1 cellular context compared by ENCODE assay signal in genomic region chr9:21559402-21560280, GRCh38.
TF ChIP-seq lines count a peak whose summit lies in the region.

No MANE protein-coding gene starts in this region.

TF ChIP-seq in HEK293, 187 proteins besides CTCF, POLR2A, EP300 and RAD21 (continued from another document):
- TF ChIP-seq HOXC10 (CRISPR knock-in tag; IDR thresholded peaks at IDR 0.05) (0 out of 2 replicates have a peak, but pooled peaks have one; percentile 23), SP2 (tag by site-specific recombination; IDR thresholded peaks at IDR 0.05) (0 out of 2 replicates have a peak, but pooled peaks have one; percentile 15), ZNF37A (tag by site-specific recombination; IDR thresholded peaks at IDR 0.05) (0 out of 2 replicates have a peak, but pooled peaks have one; percentile 4), ZNF341 (tag by site-specific recombination; IDR thresholded peaks at IDR 0.05; ENCODE audit: low read depth) (peak; percentile 83), ZBTB11 (tag by site-specific recombination; conservative IDR thresholded peaks at IDR 0.05; ENCODE audit: low read depth) (peak; percentile 21; the same call in 1 of the 2 replicates), ZNF600 (tag by site-specific recombination; IDR thresholded peaks at IDR 0.05) (0 out of 2 replicates have a peak, but pooled peaks have one; percentile 2), ZBTB10 (tag by site-specific recombination; IDR thresholded peaks at IDR 0.05) (0 out of 2 replicates have a peak, but pooled peaks have one; percentile 38), GLIS1 (tag by site-specific recombination; IDR thresholded peaks at IDR 0.05) (peak; percentile 39; the same call in 1 of the 2 replicates), WT1 (tag by site-specific recombination; IDR thresholded peaks at IDR 0.05) (no peak), MEIS1 (CRISPR knock-in tag; IDR thresholded peaks at IDR 0.05; ENCODE audit: borderline replicate concordance) (no peak; the same call in 1 of the 2 replicates)
TF ChIP-seq in HEK293: peak in this region for 21.
